In the genomic region with DNA sequence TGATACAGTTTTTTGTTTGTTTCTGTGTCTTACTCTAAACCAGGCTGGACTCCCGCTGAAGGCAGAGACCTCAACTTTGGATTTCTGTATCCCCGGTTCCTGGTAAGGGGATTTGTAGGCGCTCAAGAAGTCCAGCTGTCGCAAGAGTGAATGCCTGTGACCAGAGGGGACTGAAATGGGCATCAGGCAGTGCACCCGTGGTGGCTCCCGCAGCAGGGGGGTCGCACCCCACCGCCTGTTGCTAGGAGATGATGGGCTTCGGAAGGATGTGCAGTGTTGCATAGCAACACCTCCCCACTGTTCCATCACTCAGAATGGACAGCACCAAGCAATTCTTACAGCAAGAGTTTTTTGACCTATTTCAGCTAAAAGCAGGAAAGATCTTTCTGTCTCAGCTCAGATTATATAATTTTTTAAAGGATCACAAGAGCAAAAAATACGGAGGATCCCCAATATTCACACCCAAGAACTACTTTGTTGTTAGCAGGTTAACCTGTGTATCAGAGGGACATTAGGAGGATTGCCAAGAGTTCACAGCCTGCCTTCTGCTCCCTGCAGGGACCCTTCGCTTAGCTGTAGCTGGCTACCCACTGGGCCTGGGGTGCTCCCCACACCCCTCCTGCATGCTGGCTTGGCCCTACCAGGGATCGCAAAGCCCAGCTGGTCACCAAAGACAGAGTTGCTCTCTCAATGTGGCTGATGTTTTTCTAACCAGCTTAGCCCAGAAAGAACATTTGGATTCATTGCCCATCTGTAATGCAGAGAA, we compare ENCODE assay signal across 7 cellular contexts.
"Had no signal": no experiment of that assay in that cellular context is flagged by ENCODE, and none has a peak within 500 bp of the region (broad histone marks: within the 10 kb centered on the region; RNA-seq: fewer than 3 reads in every experiment).

No MANE protein-coding gene starts in this region.

- DNase-seq: activated effector memory CD4-positive, alpha-beta T cell treated with Interleukin-2 at 50 U/mL for 16 hours; right cardiac atrium had no signal

- H3K4me3 ChIP-seq: smooth muscle cell had no signal

- H3K9me3 Mint-ChIP-seq: activated naive CD4-positive, alpha-beta T cell treated with anti-CD3 and anti-CD28 coated beads, Interleukin-2, amount 50 U/mL, for 24 hours; central memory CD8-positive, alpha-beta T cell had no signal

- ATAC-seq: activated CD4-positive, CD25-positive, alpha-beta regulatory T cell treated with anti-CD3 and anti-CD28 coated beads, Interleukin-2, amount 50 U/mL, for 24 hours; esophagus mucosa; right cardiac atrium had no signal

- H3K4me3 Mint-ChIP-seq: activated naive CD4-positive, alpha-beta T cell treated with anti-CD3 and anti-CD28 coated beads, Interleukin-2, amount 50 U/mL, for 24 hours; central memory CD8-positive, alpha-beta T cell had no signal

- H3K27ac Mint-ChIP-seq: activated naive CD4-positive, alpha-beta T cell treated with anti-CD3 and anti-CD28 coated beads, Interleukin-2, amount 50 U/mL, for 24 hours had no signal

- H3K4me1 Mint-ChIP-seq: activated naive CD4-positive, alpha-beta T cell treated with anti-CD3 and anti-CD28 coated beads, Interleukin-2, amount 50 U/mL, for 24 hours; central memory CD8-positive, alpha-beta T cell had no signal

- H3K36me3 Mint-ChIP-seq: activated naive CD4-positive, alpha-beta T cell treated with anti-CD3 and anti-CD28 coated beads, Interleukin-2, amount 50 U/mL, for 24 hours had no signal
